ENCODE assay signal across 8 cellular contexts in genomic region chr12:55728932-55729591, GRCh38. TPM values are rescaled to one million over a fixed set of nuclear protein-coding genes. Genes with fewer than 3 reads are reported as not detected.
A peak's percentile ranks its signal among the peaks of the same experiment; 100 is the strongest.
DNase-seq lines count a peak whose midpoint lies in the region; ATAC-seq and TF ChIP-seq lines count a peak whose summit lies in the region.

TSS of gene CD63 (minus strand) at chr12:55729009. CDS start at chr12:55728341, 668 bp downstream.

- H3K27ac ChIP-seq in lung (ENCODE audit: low read depth in 1 of 2, low read length in 1 of 2): peak within 1 kb of the TSS; percentile 98

- H3K27me3 Mint-ChIP-seq in activated CD4-positive, alpha-beta memory T cell treated with anti-CD3 and anti-CD28 coated beads, Interleukin-2, amount 10 ng/mL, durations not matched to agents 7 days and 5 days: no peaks in the 10 kb centered on the region

- H3K27ac Mint-ChIP-seq in activated CD4-positive, alpha-beta memory T cell treated with anti-CD3 and anti-CD28 coated beads, Interleukin-2, amount 10 ng/mL, durations not matched to agents 7 days and 5 days: peak within 1 kb of the TSS; percentile 85

- H3K27me3 ChIP-seq in lung (ENCODE audit: control insufficient read depth, insufficient read depth): no peaks in the 10 kb centered on the region

- no peaks in the 10 kb centered on the region for H3K9me3 ChIP-seq in lung (ENCODE audit: control insufficient read depth in 2 of 2, insufficient read depth in 1 of 2, low read length in 1 of 2)

- POLR2A ChIA-PET in activated CD4-positive, alpha-beta memory T cell treated with anti-CD3 and anti-CD28 coated beads, Interleukin-2, amount 10 ng/mL, durations not matched to agents 7 days and 5 days (lab: Charles Lee): interaction anchor here (0.7 to 3.0 kb wide), 17 partner anchors 9 to 375 kb away, joined by 3 to 84 read pairs (median 5); partner anchors contain the start of genes BLOC1S1, DGKA, DNAJC14 and ORMDL2

- TF ChIP-seq CTCF in AG09309 (IDR thresholded peaks at IDR 0.05; ENCODE audit: control insufficient read depth, insufficient read depth, low read depth, low read length, missing control alignments): no peak
- TF ChIP-seq CTCF in lung (IDR thresholded peaks at IDR 0.05; ENCODE audit: control extremely low read depth, extremely low read depth): no peak

- no peaks in the 10 kb centered on the region for H3K9me3 Mint-ChIP-seq in activated CD4-positive, alpha-beta memory T cell treated with anti-CD3 and anti-CD28 coated beads, Interleukin-2, amount 10 ng/mL, durations not matched to agents 7 days and 5 days

- peak within 1 kb of the TSS; percentile 93 for H3K4me3 ChIP-seq in AG09309 (ENCODE audit: control insufficient read depth, low read depth, low read length)
- peak within 1 kb of the TSS; percentile 64 for H3K4me3 ChIP-seq in lung

- H3K4me3 Mint-ChIP-seq in activated CD4-positive, alpha-beta memory T cell treated with anti-CD3 and anti-CD28 coated beads, Interleukin-2, amount 10 ng/mL, durations not matched to agents 7 days and 5 days: peak within 1 kb of the TSS; percentile 87

- peaks cover 5 to 24% of the 10 kb centered on the region in 2 donors for H3K36me3 ChIP-seq in lung (ENCODE audit: control insufficient read depth in 2 of 2, insufficient read depth in 2 of 2, low read length in 2 of 2)

- peaks cover 0 to 11% of the 10 kb centered on the region in 2 donors for H3K4me1 ChIP-seq in lung (ENCODE audit: control insufficient read depth in 2 of 2, insufficient read depth in 2 of 2, low read length in 2 of 2)

- CTCF ChIA-PET in activated CD4-positive, alpha-beta memory T cell treated with anti-CD3 and anti-CD28 coated beads, Interleukin-2, amount 10 ng/mL, durations not matched to agents 7 days and 5 days (lab: Charles Lee): interaction anchor here (0.6 to 3.0 kb wide), 10 partner anchors 9 to 205 kb away, joined by 3 to 54 read pairs (median 4); partner anchors contain the start of genes BLOC1S1, ORMDL2, RDH5 and SARNP

- ATAC-seq in GM18861 (IDR thresholded peaks at IDR 0.05; ENCODE audit: unreplicated experiment): peak; percentile 61
- ATAC-seq in HG03064 (IDR thresholded peaks at IDR 0.05; ENCODE audit: low read depth, unreplicated experiment): peak; percentile 61
- ATAC-seq in lung (ENCODE audit: insufficient read depth, low FRiP score): peak; percentile 79

- peaks cover 12% of the 10 kb centered on the region for H3K36me3 Mint-ChIP-seq in activated CD4-positive, alpha-beta memory T cell treated with anti-CD3 and anti-CD28 coated beads, Interleukin-2, amount 10 ng/mL, durations not matched to agents 7 days and 5 days (ENCODE audit: low read depth)

- no peak for DNase-seq in AG09309 (ENCODE audit: low read depth)
- peak; percentile 66 for DNase-seq in NCI-H510A treated with DMSO at 0.1 percent for 48 hours (lab: John Stamatoyannopoulos, UW)
- peak; percentile 67 for DNase-seq in activated CD4-positive, alpha-beta memory T cell treated with anti-CD3 and anti-CD28 coated beads, Interleukin-2, amount 10 ng/mL, durations not matched to agents 7 days and 5 days
- DNase-seq in effector CD4-positive, alpha-beta T cell: peak; percentile 47
- peak; percentile 90 for DNase-seq in lung (ENCODE audit: low spot score)
- DNase-seq in stimulated activated CD4-positive, alpha-beta T cell treated with anti-CD3 and anti-CD28 coated beads, TNF-alpha, amount 100 ng/mL, for 24 hours (ENCODE audit: low read depth in 3 of 3): peak; percentile 52 to 82 (median 54)

- H3K4me1 Mint-ChIP-seq in activated CD4-positive, alpha-beta memory T cell treated with anti-CD3 and anti-CD28 coated beads, Interleukin-2, amount 10 ng/mL, durations not matched to agents 7 days and 5 days: peaks cover 44% of the 10 kb centered on the region

- 0 to 1% methylated on average over 32 to 54 of the region's 54 CpGs for WGBS in lung, 2 donors

RNA-seq across cellular contexts. Expression of gene CD63, which starts in this region (rescaled TPM):
- total RNA-seq in activated CD4-positive, alpha-beta memory T cell treated with anti-CD3 and anti-CD28 coated beads, Interleukin-2, amount 10 ng/mL, durations not matched to agents 7 days and 5 days: 100 to 1,000 TPM; 177 to 185 TPM
- total RNA-seq in lung: 1,000 to 10,000 TPM in 1 of 2 donors, 100 to 1,000 TPM in 1; 516 to 1,425 TPM
- 1,000 to 10,000 TPM; 1,829 to 2,824 TPM for polyA plus RNA-seq in lung
